In the genomic region with DNA sequence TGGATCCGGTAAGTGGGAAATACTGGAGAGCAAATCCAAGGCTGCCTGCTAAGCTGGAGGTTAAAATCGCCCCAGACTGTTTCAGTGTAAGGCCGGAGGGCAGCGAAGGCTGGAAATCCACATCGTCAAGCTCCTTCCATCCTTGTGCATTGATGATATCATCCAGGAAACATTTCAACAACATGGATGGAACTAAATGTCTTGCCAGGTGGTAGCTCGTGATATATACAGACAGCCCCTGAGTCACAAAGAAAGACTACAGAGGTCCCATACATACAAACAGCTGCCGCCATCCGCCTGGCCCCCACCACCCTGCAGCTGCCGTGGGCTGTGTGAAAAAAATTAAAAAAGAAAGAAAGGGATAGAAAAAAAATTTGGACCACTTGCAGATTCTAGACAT, we compare ENCODE assay signal across 13 cellular contexts.
DNase-seq lines count a peak whose midpoint lies in the region; ATAC-seq and TF ChIP-seq lines count a peak whose summit lies in the region.
"Had no signal": no experiment of that assay in that cellular context is flagged by ENCODE, and none has a peak within 500 bp of the region (broad histone marks: within the 10 kb centered on the region; RNA-seq: fewer than 3 reads in every experiment).

No MANE protein-coding gene starts in this region.

- no peaks in the 10 kb centered on the region for H3K36me3 Mint-ChIP-seq in brain
- peaks cover 0 to 6% of the 10 kb centered on the region in 2 donors for H3K36me3 Mint-ChIP-seq in activated naive CD4-positive, alpha-beta T cell treated with anti-CD3 and anti-CD28 coated beads, Interleukin-2, amount 50 U/mL, for 72 hours
- H3K36me3 Mint-ChIP-seq: naive B cell had no signal

- H3K9ac ChIP-seq in smooth muscle cell (ENCODE audit: low read depth), result no peak overlapping the region
- H3K9ac ChIP-seq: SK-N-SH had no signal

- H3K9me3 ChIP-seq in smooth muscle cell (replicated peaks; ENCODE audit: low read depth), result no peaks in the 10 kb centered on the region
- H3K9me3 ChIP-seq: SK-N-SH had no signal

- H3K4me1 Mint-ChIP-seq in brain, result peaks cover 50% of the 10 kb centered on the region
- H3K4me1 Mint-ChIP-seq: naive B cell had no signal

- peaks cover 9% of the 10 kb centered on the region for H3K4me1 ChIP-seq in smooth muscle cell (ENCODE audit: low read depth)

- H3K27me3 ChIP-seq in smooth muscle cell (ENCODE audit: low read depth), result no peaks in the 10 kb centered on the region

- peak overlapping the region in 2 of 5 experiments; percentile 2 to 53 for H3K4me3 Mint-ChIP-seq in brain

- H3K36me3 ChIP-seq in smooth muscle cell (ENCODE audit: low read depth), result no peaks in the 10 kb centered on the region

- H3K4me3 ChIP-seq in smooth muscle cell, result no peak overlapping the region
- H3K4me3 ChIP-seq: GM12878 had no signal

- ATAC-seq in activated naive CD4-positive, alpha-beta T cell treated with anti-CD3 and anti-CD28 coated beads, Interleukin-2, amount 50 U/mL, for 72 hours, result no peak
- ATAC-seq in HG03571 (IDR thresholded peaks at IDR 0.05; ENCODE audit: unreplicated experiment), result no peak
- ATAC-seq: GM12878 had no signal

- DNase-seq in NCI-H1092 treated with DMSO at 0.1 percent for 48 hours (lab: John Stamatoyannopoulos, UW) (peak; percentile 7), NCI-H1092 (lab: John Stamatoyannopoulos, UW) (no peak), iris pigment epithelial cell (ENCODE audit: low read depth) (peak; percentile 95), smooth muscle cell (lab: John Stamatoyannopoulos, UW; ENCODE audit: unreplicated experiment) (no peak), NCI-H1048 (lab: John Stamatoyannopoulos, UW) (no peak)
- DNase-seq in activated naive CD4-positive, alpha-beta T cell treated with anti-CD3 and anti-CD28 coated beads, Interleukin-2, amount 50 U/mL, for 72 hours (ENCODE audit: low spot score in 2 of 2), result no peak
- DNase-seq: H7, naive B cell, NCI-H1436, SK-N-SH had no signal

- peaks cover 7% of the 10 kb centered on the region for H3F3A ChIP-seq in smooth muscle cell (ENCODE audit: low read depth)

- 74% methylated on average over 9 of the region's 9 CpGs for WGBS in smooth muscle cell (ENCODE audit: low lambda C conversion rate)

- H2AFZ ChIP-seq in smooth muscle cell (ENCODE audit: low read depth), result peak overlapping the region; percentile 4

- H3K27ac Mint-ChIP-seq in brain, result peak overlapping the region; percentile 16 to 86 (median 76)
- H3K27ac Mint-ChIP-seq in activated naive CD4-positive, alpha-beta T cell treated with anti-CD3 and anti-CD28 coated beads, Interleukin-2, amount 50 U/mL, for 72 hours, result peak overlapping the region in 1 of 2 donors; percentile 58

- no peak overlapping the region for H3K4me2 ChIP-seq in smooth muscle cell
- H3K4me2 ChIP-seq: SK-N-SH had no signal

- no peak for TF ChIP-seq CTCF in brain (conservative IDR thresholded peaks at IDR 0.05)
- TF ChIP-seq CTCF in smooth muscle cell (IDR thresholded peaks at IDR 0.05; ENCODE audit: borderline replicate concordance, insufficient read depth, poor library complexity, severe bottlenecking), result no peak

- H3K79me2 ChIP-seq in smooth muscle cell (ENCODE audit: low read depth), result no peaks in the 10 kb centered on the region

- H4K20me1 ChIP-seq in smooth muscle cell (ENCODE audit: low read depth), result no peaks in the 10 kb centered on the region

- H3K27me3 Mint-ChIP-seq in brain, result no peaks in the 10 kb centered on the region

- H3K27ac ChIP-seq in smooth muscle cell (ENCODE audit: low read depth), result peak overlapping the region; percentile 37

- H3K9me3 Mint-ChIP-seq in brain, result peaks cover 0 to 7% (median 3%) of the 10 kb centered on the region in 5 experiments
- H3K9me3 Mint-ChIP-seq in activated naive CD4-positive, alpha-beta T cell treated with anti-CD3 and anti-CD28 coated beads, Interleukin-2, amount 50 U/mL, for 72 hours, result peaks cover 0 to 2% of the 10 kb centered on the region in 2 donors

Comparison
In these comparisons a context has a peak if more than half of its experiments do, and no peak if none do; other contexts are left out.
1. DNase-seq: peak in NCI-H1092 treated with DMSO at 0.1 percent for 48 hours (single experiment) and iris pigment epithelial cell (single experiment); none in NCI-H1092 (single experiment), smooth muscle cell (single experiment), activated naive CD4-positive, alpha-beta T cell treated with anti-CD3 and anti-CD28 coated beads, Interleukin-2, amount 50 U/mL, for 72 hours (0 of 2) and NCI-H1048 (single experiment).